1 cellular context compared by ENCODE assay signal in genomic region chr6:1316482-1317220, GRCh38.
TF ChIP-seq lines count a peak whose summit lies in the region.

No MANE protein-coding gene starts in this region.

TF ChIP-seq in HepG2, 621 proteins besides CTCF, POLR2A, EP300 and RAD21 (continued from another document and continues in another):
- TF ChIP-seq ZNF138 (CRISPR knock-in tag; IDR thresholded peaks at IDR 0.05; ENCODE audit: low read depth) (0 out of 2 replicates have a peak, but pooled peaks have one; percentile 21), PREB (CRISPR knock-in tag; IDR thresholded peaks at IDR 0.05) (no peak), TOE1 (CRISPR knock-in tag; IDR thresholded peaks at IDR 0.05) (no peak), ZNF598 (CRISPR knock-in tag; IDR thresholded peaks at IDR 0.05; ENCODE audit: borderline replicate concordance) (no peak), ZFP37 (CRISPR knock-in tag; IDR thresholded peaks at IDR 0.05; ENCODE audit: borderline replicate concordance) (no peak), ZMYM4 (CRISPR knock-in tag; IDR thresholded peaks at IDR 0.05) (no peak), LRRFIP1 (CRISPR knock-in tag; conservative IDR thresholded peaks at IDR 0.05) (no peak), MIXL1 (CRISPR knock-in tag; IDR thresholded peaks at IDR 0.05) (no peak), DZIP1 (CRISPR knock-in tag; IDR thresholded peaks at IDR 0.05) (no peak), NFYC (CRISPR knock-in tag; IDR thresholded peaks at IDR 0.05) (no peak), ZNF777 (CRISPR knock-in tag; IDR thresholded peaks at IDR 0.05) (peak; percentile 70), IRF9 (CRISPR knock-in tag; IDR thresholded peaks at IDR 0.05; ENCODE audit: borderline replicate concordance) (0 out of 2 replicates have a peak, but pooled peaks have one; percentile 21), ZNF460 (CRISPR knock-in tag; IDR thresholded peaks at IDR 0.05; ENCODE audit: borderline replicate concordance) (no peak), AHR (CRISPR knock-in tag; IDR thresholded peaks at IDR 0.05) (no peak), KAT7 (CRISPR knock-in tag; IDR thresholded peaks at IDR 0.05; ENCODE audit: borderline replicate concordance) (peak; percentile 33; the same call in 1 of the 2 replicates), ZNF367 (CRISPR knock-in tag; IDR thresholded peaks at IDR 0.05; ENCODE audit: borderline replicate concordance) (no peak), ZNF609 (CRISPR knock-in tag; IDR thresholded peaks at IDR 0.05; ENCODE audit: borderline replicate concordance) (peak; percentile 56; the same call in 1 of the 2 replicates), THYN1 (CRISPR knock-in tag; IDR thresholded peaks at IDR 0.05; ENCODE audit: borderline replicate concordance, low read depth) (no peak), POGK (CRISPR knock-in tag; conservative IDR thresholded peaks at IDR 0.05) (no peak; the same call in 1 of the 2 replicates), IKZF4 (CRISPR knock-in tag; IDR thresholded peaks at IDR 0.05; ENCODE audit: borderline replicate concordance, low read depth, not compliant biosample characterization) (no peak), HNRNPK (IDR thresholded peaks at IDR 0.05; ENCODE audit: low read depth, low read length, poor library complexity, severe bottlenecking) (peak; percentile 98), ZFYVE20 (CRISPR knock-in tag; IDR thresholded peaks at IDR 0.05; ENCODE audit: borderline replicate concordance, low read depth) (no peak), ZNF687 (CRISPR knock-in tag; IDR thresholded peaks at IDR 0.05) (peak; percentile 78), PAX8 (CRISPR knock-in tag; IDR thresholded peaks at IDR 0.05; ENCODE audit: borderline replicate concordance) (no peak), MAZ (IDR thresholded peaks at IDR 0.05; ENCODE audit: borderline replicate concordance, low read depth, low read length) (no peak), MAZ (CRISPR knock-in tag; IDR thresholded peaks at IDR 0.05; ENCODE audit: low read depth) (peak; percentile 57), ARID2 (CRISPR knock-in tag; IDR thresholded peaks at IDR 0.05; ENCODE audit: borderline replicate concordance) (no peak), YY1 (IDR thresholded peaks at IDR 0.05; ENCODE audit: insufficient read depth, insufficient replicate concordance, low read depth, low read length) (peak; percentile 31), RBM39 (IDR thresholded peaks at IDR 0.05; ENCODE audit: low read depth, low read length, poor library complexity, severe bottlenecking) (peak; percentile 80), POLR2AphosphoS2 (IDR thresholded peaks at IDR 0.05; ENCODE audit: low read depth, low read length) (no peak), ZNF350 (CRISPR knock-in tag; IDR thresholded peaks at IDR 0.05; ENCODE audit: borderline replicate concordance, low read depth) (peak; percentile 53; the same call in 1 of the 2 replicates), ZNF780A (CRISPR knock-in tag; IDR thresholded peaks at IDR 0.05) (no peak), DNMT3B (CRISPR knock-in tag; conservative IDR thresholded peaks at IDR 0.05) (no peak), HBP1 (CRISPR knock-in tag; IDR thresholded peaks at IDR 0.05; ENCODE audit: low read depth) (0 out of 2 replicates have a peak, but pooled peaks have one; percentile 31), ZNF891 (CRISPR knock-in tag; IDR thresholded peaks at IDR 0.05) (peak; percentile 16; the same call in 1 of the 2 replicates), ZNF430 (CRISPR knock-in tag; IDR thresholded peaks at IDR 0.05) (peak; percentile 39; the same call in 1 of the 2 replicates), ZSCAN21 (CRISPR knock-in tag; IDR thresholded peaks at IDR 0.05; ENCODE audit: borderline replicate concordance) (peak; percentile 34; the same call in 1 of the 2 replicates)
